In the genomic region with DNA sequence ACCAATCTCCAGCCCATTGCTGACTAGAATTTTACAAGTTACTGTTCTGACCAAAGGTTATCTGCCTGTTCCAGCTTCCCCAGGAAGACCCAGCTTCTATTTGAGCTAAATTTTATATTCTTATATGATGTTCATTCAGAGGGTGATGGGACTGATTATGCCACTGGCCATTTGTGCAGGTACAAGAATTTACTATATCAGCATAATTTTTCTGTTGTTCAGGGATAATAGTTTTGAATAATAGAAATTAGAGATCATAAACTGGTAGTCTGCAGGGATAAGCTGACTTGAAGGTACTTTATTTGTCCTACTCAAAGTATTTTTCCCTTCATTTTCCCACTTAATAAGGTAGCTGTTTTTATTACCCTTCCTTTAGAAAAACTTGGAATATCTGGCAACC, we compare ENCODE assay signal across 20 cellular contexts.
DNase-seq lines count a peak whose midpoint lies in the region; ATAC-seq, FAIRE-seq and TF ChIP-seq lines count a peak whose summit lies in the region.
"Had no signal": no experiment of that assay in that cellular context is flagged by ENCODE, and none has a peak within 500 bp of the region (broad histone marks: within the 10 kb centered on the region; RNA-seq: fewer than 3 reads in every experiment).

No MANE protein-coding gene starts in this region.

- H3K18ac ChIP-seq in IMR-90 (ENCODE audit: low read depth, low read length) (no peak overlapping the region), mesendoderm (ENCODE audit: low read length) (no peak overlapping the region)

- H3K79me2 ChIP-seq in mesendoderm (ENCODE audit: control insufficient read depth, insufficient read depth, low read length) (no peaks in the 10 kb centered on the region), GM23248 (ENCODE audit: insufficient read depth) (no peaks in the 10 kb centered on the region)

- no peak overlapping the region for H2BK15ac ChIP-seq in IMR-90 (ENCODE audit: low read depth, low read length)
- H2BK15ac ChIP-seq in mesendoderm (replicated peaks; ENCODE audit: low read depth): no peak overlapping the region

- TF ChIP-seq CTCF in A549 (IDR thresholded peaks at IDR 0.05): no peak
- TF ChIP-seq CTCF in IMR-90 (conservative IDR thresholded peaks at IDR 0.05; ENCODE audit: low read depth, low read length): no peak

- H3K79me1 ChIP-seq in IMR-90 (ENCODE audit: low read depth in 1 of 2, low read length in 2 of 2) (no peaks in the 10 kb centered on the region), mesendoderm (ENCODE audit: low read length) (no peaks in the 10 kb centered on the region)

- dilution Hi-C loops in IMR-90 (cut with HindIII; ENCODE audit: low sequenced_read_pairs, unreplicated experiment): no loop called here

- H3K23ac ChIP-seq in IMR-90 (ENCODE audit: low read depth, low read length) (no peak overlapping the region), mesendoderm (ENCODE audit: low read length) (no peak overlapping the region)

- H3K9me1 ChIP-seq in IMR-90 (ENCODE audit: insufficient read depth, low read length): no peaks in the 10 kb centered on the region

- ATAC-seq in A549 (no peak), IMR-90 (ENCODE audit: low read depth) (no peak)
- ATAC-seq: CD8-positive, alpha-beta T cell had no signal

- H3K4me1 ChIP-seq in A549 (peaks cover 16% of the 10 kb centered on the region), IMR-90 (ENCODE audit: control insufficient read depth, insufficient read depth, low read length) (no peaks in the 10 kb centered on the region), mesendoderm (ENCODE audit: control insufficient read depth, low read depth, low read length) (no peaks in the 10 kb centered on the region), GM23248 (ENCODE audit: insufficient read depth) (peaks cover 18% of the 10 kb centered on the region)
- H3K4me1 ChIP-seq: BLaER1 treated with 17β-estradiol and CSF1 and Interleukin-3, amounts not matched to agents 10 nM and 100 nM; Caco-2 had no signal

- FAIRE-seq in A549 (lab: Jason Lieb, UNC): no peak
- FAIRE-seq: A204.1, D721Med, G401.6, GM12891, GM19239 had no signal

- no peak overlapping the region for H3K27ac ChIP-seq in A549
- H3K27ac ChIP-seq in IMR-90 (ENCODE audit: insufficient read depth, low read length): no peak overlapping the region
- no peak overlapping the region for H3K27ac ChIP-seq in mesendoderm (ENCODE audit: low read depth, low read length)
- H3K27ac ChIP-seq in GM23248: no peak overlapping the region
- H3K27ac ChIP-seq: BLaER1 treated with 17β-estradiol and CSF1 and Interleukin-3, amounts not matched to agents 10 nM and 100 nM; C4-2B had no signal

- H3K9me2 ChIP-seq in GM23248 (ENCODE audit: insufficient read depth): no peaks in the 10 kb centered on the region

- H4K8ac ChIP-seq in IMR-90 (ENCODE audit: low read depth in 2 of 2, low read length in 2 of 2) (no peak overlapping the region), mesendoderm (ENCODE audit: low read depth, low read length) (no peak overlapping the region)

- H3K4ac ChIP-seq in IMR-90 (ENCODE audit: low read depth, low read length) (no peak overlapping the region), mesendoderm (ENCODE audit: low read depth, low read length) (no peak overlapping the region)

- no peak overlapping the region for H3K4me3 ChIP-seq in A549
- no peak overlapping the region for H3K4me3 ChIP-seq in IMR-90 (ENCODE audit: insufficient read depth, low read depth, low read length)
- no peak overlapping the region for H3K4me3 ChIP-seq in mesendoderm (ENCODE audit: low read length)
- no peak overlapping the region for H3K4me3 ChIP-seq in GM23248
- H3K4me3 ChIP-seq: BLaER1 treated with 17β-estradiol and CSF1 and Interleukin-3, amounts not matched to agents 10 nM and 100 nM had no signal

- H3K9ac ChIP-seq in IMR-90 (ENCODE audit: low read depth, low read length) (no peak overlapping the region), mesendoderm (ENCODE audit: low read length) (no peak overlapping the region), GM23248 (no peak overlapping the region)
- H3K9ac ChIP-seq: BLaER1 treated with 17β-estradiol and CSF1 and Interleukin-3, amounts not matched to agents 10 nM and 100 nM had no signal

- no peak for TF ChIP-seq EP300 in A549 (IDR thresholded peaks at IDR 0.05)

- no peak overlapping the region for H3K14ac ChIP-seq in IMR-90 (replicated peaks; ENCODE audit: low read depth, low read length)

- no peak overlapping the region for H2BK20ac ChIP-seq in IMR-90 (ENCODE audit: low read depth, low read length)

- H2AK9ac ChIP-seq in IMR-90 (replicated peaks; ENCODE audit: low read depth, low read length, poor library complexity): no peak overlapping the region

- H3K27me3 ChIP-seq in IMR-90 (ENCODE audit: control insufficient read depth, insufficient read depth, low read length): no peaks in the 10 kb centered on the region
- no peaks in the 10 kb centered on the region for H3K27me3 ChIP-seq in mesendoderm (ENCODE audit: insufficient read depth, low read length, poor library complexity)
- H3K27me3 ChIP-seq in GM23248 (replicated peaks; ENCODE audit: insufficient read depth): no peaks in the 10 kb centered on the region
- H3K27me3 ChIP-seq: BLaER1 treated with 17β-estradiol and CSF1 and Interleukin-3, amounts not matched to agents 10 nM and 100 nM had no signal

- TF ChIP-seq RAD21 in A549 (conservative IDR thresholded peaks at IDR 0.05 in 1 of 2, IDR thresholded peaks at IDR 0.05 in 1 of 2): no peak
- no peak for TF ChIP-seq RAD21 in IMR-90 (IDR thresholded peaks at IDR 0.05; ENCODE audit: low read length)

- TF ChIP-seq POLR2A in A549 (IDR thresholded peaks at IDR 0.05; ENCODE audit: low read length) (no peak), IMR-90 (IDR thresholded peaks at IDR 0.05; ENCODE audit: low read depth, low read length) (no peak)

- H3K36me3 ChIP-seq in IMR-90 (ENCODE audit: control insufficient read depth, insufficient read depth, low read length) (no peaks in the 10 kb centered on the region), mesendoderm (ENCODE audit: control insufficient read depth, insufficient read depth, low read length) (no peaks in the 10 kb centered on the region), GM23248 (ENCODE audit: low read depth) (no peaks in the 10 kb centered on the region)
- H3K36me3 ChIP-seq: BLaER1 treated with 17β-estradiol and CSF1 and Interleukin-3, amounts not matched to agents 10 nM and 100 nM had no signal

- H3K9me3 ChIP-seq in A549 (no peaks in the 10 kb centered on the region), IMR-90 (ENCODE audit: control insufficient read depth, insufficient read depth, low read length) (no peaks in the 10 kb centered on the region), GM23248 (ENCODE audit: low read depth) (no peaks in the 10 kb centered on the region)
- H3K9me3 ChIP-seq: BLaER1 treated with 17β-estradiol and CSF1 and Interleukin-3, amounts not matched to agents 10 nM and 100 nM; Caco-2 had no signal

- no TSS peak for BruUV-seq in IMR-90 (replicated peaks; lab: Mats Ljungman, UMichigan)

- no peak overlapping the region for H3K4me2 ChIP-seq in A549
- no peak overlapping the region for H3K4me2 ChIP-seq in IMR-90 (ENCODE audit: low read depth, low read length)
- H3K4me2 ChIP-seq in mesendoderm (ENCODE audit: low read length): no peak overlapping the region
- H3K4me2 ChIP-seq in GM23248 (ENCODE audit: unreplicated experiment): no peak overlapping the region
- H3K4me2 ChIP-seq: BLaER1 treated with 17β-estradiol and CSF1 and Interleukin-3, amounts not matched to agents 10 nM and 100 nM had no signal

- in situ Hi-C loops in IMR-90 (cut with MboI; ENCODE audit: low sequenced_read_pairs): no loop called here
- in situ Hi-C loops in GM23248 (cut with MboI): no loop called here

- POLR2A ChIA-PET in A549 (lab: Yijun Ruan, JAX): no interaction called here
- POLR2A ChIA-PET in IMR-90 (lab: Charles Lee; ENCODE audit: unreplicated experiment): no interaction called here

- DNase-seq in A549 (ENCODE audit: low read depth in 1 of 2, low spot score in 1 of 2) (no peak), IMR-90 (no peak), mesendoderm (no peak), NCI-H345 (lab: John Stamatoyannopoulos, UW) (no peak), GM23248 (no peak)
- DNase-seq: 8988T; AML-193; Caco-2; Calu3; CD4-positive, alpha-beta T cell; CD8-positive, alpha-beta T cell; DMS79 treated with DMSO at 0.1 percent for 48 hours; GF-D8 had no signal

- H4K91ac ChIP-seq in IMR-90 (ENCODE audit: insufficient read depth, low read depth, low read length): no peak overlapping the region

- H4K20me1 ChIP-seq in IMR-90 (ENCODE audit: insufficient read depth, low read length) (no peaks in the 10 kb centered on the region), GM23248 (ENCODE audit: insufficient read depth) (no peaks in the 10 kb centered on the region)
- H4K20me1 ChIP-seq: BLaER1 treated with 17β-estradiol and CSF1 and Interleukin-3, amounts not matched to agents 10 nM and 100 nM had no signal

- H2BK120ac ChIP-seq in IMR-90 (ENCODE audit: low read depth, low read length) (no peak overlapping the region), mesendoderm (ENCODE audit: low read depth, low read length) (peak overlapping the region; percentile 35)

- CTCF ChIA-PET in A549 (lab: Yijun Ruan, JAX): interaction anchor here (1.1 kb wide), 1 partner anchor 12 kb away, joined by 3 read pairs; no protein-coding TSS in a partner anchor
- CTCF ChIA-PET in IMR-90 (lab: Yijun Ruan, JAX): no interaction called here

- H4K5ac ChIP-seq in IMR-90 (ENCODE audit: low read depth, low read length) (no peak overlapping the region), mesendoderm (ENCODE audit: low read length) (no peak overlapping the region)

- H3K56ac ChIP-seq in IMR-90 (ENCODE audit: extremely low read depth, insufficient read depth, low read length): no peak overlapping the region
- no peak overlapping the region for H3K56ac ChIP-seq in mesendoderm (ENCODE audit: low read length)

- intact Hi-C loops in IMR-90 (cut with micrococcal nuclease): no loop called here

- H2AFZ ChIP-seq in IMR-90 (replicated peaks; ENCODE audit: low read length, poor library complexity) (no peak overlapping the region), GM23248 (no peak overlapping the region)

- H2AK5ac ChIP-seq in IMR-90 (ENCODE audit: low read depth, low read length) (no peak overlapping the region), mesendoderm (ENCODE audit: low read length) (no peak overlapping the region)

- peaks cover 17% of the 10 kb centered on the region for H3F3A ChIP-seq in GM23248 (ENCODE audit: insufficient read depth)

- no peak overlapping the region for H2BK5ac ChIP-seq in IMR-90 (ENCODE audit: low read depth, low read length, poor library complexity, severe bottlenecking)
- H2BK5ac ChIP-seq in mesendoderm (ENCODE audit: low read length): no peak overlapping the region

TF ChIP-seq in A549, 52 proteins besides CTCF, POLR2A, EP300 and RAD21:
- TF ChIP-seq GATA3 (IDR thresholded peaks at IDR 0.05; ENCODE audit: borderline replicate concordance): no peak
- TF ChIP-seq MAFK (IDR thresholded peaks at IDR 0.05; ENCODE audit: partially characterized antibody): peak; percentile 48

TF ChIP-seq in IMR-90, 13 proteins besides CTCF, POLR2A, EP300 and RAD21 (continues in another document):
- no peak for TF ChIP-seq BHLHE40 (IDR thresholded peaks at IDR 0.05; ENCODE audit: low read depth, low read length)
- no peak for TF ChIP-seq CHD1 (IDR thresholded peaks at IDR 0.05; ENCODE audit: low read depth, low read length)
- TF ChIP-seq RCOR1 (IDR thresholded peaks at IDR 0.05; ENCODE audit: insufficient replicate concordance, low read length): no peak
